34 cellular contexts compared by ENCODE assay signal in the genomic region with DNA sequence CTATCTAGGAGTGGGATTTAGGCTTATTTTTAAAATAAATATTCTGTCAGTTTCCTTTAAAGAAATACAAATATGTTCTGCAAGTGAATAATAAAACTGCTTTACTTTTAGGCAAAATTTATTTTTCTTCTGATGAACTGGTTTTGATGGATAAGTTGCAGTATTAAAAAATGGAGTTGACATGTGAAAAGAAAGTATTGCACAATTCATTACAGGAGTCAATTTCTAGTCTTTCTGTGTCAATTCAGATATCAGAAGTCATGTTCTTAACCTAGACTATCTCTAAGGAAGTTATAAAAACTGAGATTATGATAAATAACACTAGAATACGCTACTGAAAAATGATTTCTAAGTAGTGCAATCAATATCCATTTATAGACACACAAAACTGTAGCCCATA.
DNase-seq lines count a peak whose midpoint lies in the region; ATAC-seq, FAIRE-seq and TF ChIP-seq lines count a peak whose summit lies in the region.
"Had no signal": no experiment of that assay in that cellular context is flagged by ENCODE, and none has a peak within 500 bp of the region (broad histone marks: within the 10 kb centered on the region; RNA-seq: fewer than 3 reads in every experiment).

No MANE protein-coding gene starts in this region.

- BruUV-seq in HepG2 (replicated peaks; lab: Mats Ljungman, UMichigan) (no TSS peak), IMR-90 (replicated peaks; lab: Mats Ljungman, UMichigan) (no TSS peak), K562 (replicated peaks; lab: Mats Ljungman, UMichigan) (no TSS peak)

- POLR2A ChIA-PET in HepG2 (lab: Yijun Ruan, JAX): no interaction called here
- POLR2A ChIA-PET in IMR-90 (lab: Charles Lee; ENCODE audit: unreplicated experiment): no interaction called here
- POLR2A ChIA-PET in K562 (lab: Yijun Ruan, JAX): no interaction called here
- POLR2A ChIA-PET in H1 (lab: Charles Lee; ENCODE audit: partially characterized antibody): no interaction called here

- no peak overlapping the region for H2AK9ac ChIP-seq in IMR-90 (replicated peaks; ENCODE audit: low read depth, low read length, poor library complexity)

- no peaks in the 10 kb centered on the region for H3K23me2 ChIP-seq in H1 (ENCODE audit: low read depth, low read length)

- H3K4ac ChIP-seq in IMR-90 (ENCODE audit: low read depth, low read length) (no peak overlapping the region), H1 (replicated peaks; ENCODE audit: insufficient read length, low read depth, low read length) (no peak overlapping the region)

- H4K91ac ChIP-seq in IMR-90 (ENCODE audit: insufficient read depth, low read depth, low read length) (no peak overlapping the region), H1 (replicated peaks; ENCODE audit: insufficient read length, low read length) (no peak overlapping the region)

- H3K18ac ChIP-seq in IMR-90 (ENCODE audit: low read depth, low read length) (no peak overlapping the region), H1 (ENCODE audit: extremely low read depth, low read length) (no peak overlapping the region)

- intact Hi-C loops in HepG2 (cut with micrococcal nuclease; ENCODE audit: unreplicated experiment): no loop called here
- intact Hi-C loops in right lobe of liver (cut with DNase I): no loop called here
- intact Hi-C loops in IMR-90 (cut with micrococcal nuclease): no loop called here
- intact Hi-C loops in K562 (cut with micrococcal nuclease): no loop called here

- ATAC-seq in HepG2 (no peak), right lobe of liver (no peak), IMR-90 (ENCODE audit: low read depth) (no peak), K562 (no peak), HG03521 (IDR thresholded peaks at IDR 0.05; ENCODE audit: unreplicated experiment) (no peak)
- ATAC-seq: A549; CD8-positive, alpha-beta T cell had no signal

- no peaks in the 10 kb centered on the region for H3K4me1 ChIP-seq in HepG2 (ENCODE audit: insufficient read depth, low read length)
- no peaks in the 10 kb centered on the region for H3K4me1 ChIP-seq in right lobe of liver
- no peaks in the 10 kb centered on the region for H3K4me1 ChIP-seq in IMR-90 (ENCODE audit: control insufficient read depth, insufficient read depth, low read length)
- no peaks in the 10 kb centered on the region for H3K4me1 ChIP-seq in K562 (replicated peaks in 1 of 2; ENCODE audit: control insufficient read depth in 2 of 2, insufficient read depth in 2 of 2, low read length in 2 of 2)
- no peaks in the 10 kb centered on the region for H3K4me1 ChIP-seq in H1 (replicated peaks in 1 of 4; ENCODE audit: control insufficient read depth in 3 of 4, insufficient read depth in 4 of 4, low read length in 3 of 4)
- H3K4me1 ChIP-seq: A549, BE2C, BLaER1, Caco-2 had no signal

- H4K5ac ChIP-seq in IMR-90 (ENCODE audit: low read depth, low read length) (no peak overlapping the region), H1 (ENCODE audit: insufficient read length, low read depth, low read length) (no peak overlapping the region)

- H3K56ac ChIP-seq in IMR-90 (ENCODE audit: extremely low read depth, insufficient read depth, low read length) (no peak overlapping the region), H1 (replicated peaks; ENCODE audit: insufficient read length, low read depth, low read length) (no peak overlapping the region)

- H3K4me3 ChIP-seq in HepG2 (replicated peaks in 1 of 3; ENCODE audit: insufficient read depth in 1 of 3, low read depth in 2 of 3, low read length in 3 of 3) (no peak overlapping the region), right lobe of liver (no peak overlapping the region), IMR-90 (ENCODE audit: insufficient read depth, low read depth, low read length) (no peak overlapping the region), K562 (no peak overlapping the region), H1 (ENCODE audit: extremely low read depth in 1 of 4, insufficient read depth in 2 of 4, low read depth in 3 of 4, low read length in 4 of 4) (no peak overlapping the region)
- H3K4me3 ChIP-seq: A549; BLaER1; BLaER1 treated with 17β-estradiol and CSF1 and Interleukin-3, amounts not matched to agents 10 nM and 100 nM had no signal

- no peak overlapping the region for H3K27ac ChIP-seq in HepG2 (ENCODE audit: extremely low read length, insufficient read depth, low read length)
- H3K27ac ChIP-seq in right lobe of liver: no peak overlapping the region
- no peak overlapping the region for H3K27ac ChIP-seq in IMR-90 (ENCODE audit: insufficient read depth, low read length)
- no peak overlapping the region for H3K27ac ChIP-seq in K562 (ENCODE audit: extremely low read depth, low read depth, low read length)
- no peak overlapping the region for H3K27ac ChIP-seq in H1 (ENCODE audit: low read depth, low read length)
- H3K27ac ChIP-seq: 22Rv1; A549; BLaER1; BLaER1 treated with 17β-estradiol and CSF1 and Interleukin-3, amounts not matched to agents 10 nM and 100 nM; C4-2B had no signal

- H3K79me2 ChIP-seq in HepG2 (ENCODE audit: insufficient read depth, low read length) (no peaks in the 10 kb centered on the region), K562 (ENCODE audit: control insufficient read depth, insufficient read depth, low read length) (no peaks in the 10 kb centered on the region), H1 (ENCODE audit: control insufficient read depth in 1 of 2, insufficient read depth in 2 of 2, low read length in 2 of 2) (no peaks in the 10 kb centered on the region)

- TF ChIP-seq RAD21 in HepG2 (CRISPR knock-in tag; IDR thresholded peaks at IDR 0.05): no peak
- TF ChIP-seq RAD21 in IMR-90 (IDR thresholded peaks at IDR 0.05; ENCODE audit: low read length): no peak
- no peak for TF ChIP-seq RAD21 in K562 (CRISPR knock-in tag; conservative IDR thresholded peaks at IDR 0.05 in 1 of 2, IDR thresholded peaks at IDR 0.05 in 1 of 2)
- TF ChIP-seq RAD21 in H1 (IDR thresholded peaks at IDR 0.05 in 1 of 2, conservative IDR thresholded peaks at IDR 0.05 in 1 of 2; ENCODE audit: low read depth in 2 of 2, low read length in 2 of 2): no peak

- H4K20me1 ChIP-seq in HepG2 (ENCODE audit: insufficient read depth, low read length) (no peaks in the 10 kb centered on the region), IMR-90 (ENCODE audit: insufficient read depth, low read length) (no peaks in the 10 kb centered on the region), K562 (replicated peaks; ENCODE audit: control insufficient read depth, insufficient read depth, low read length) (no peaks in the 10 kb centered on the region), H1 (replicated peaks in 1 of 2; ENCODE audit: control insufficient read depth in 1 of 2, insufficient read depth in 2 of 2, low read length in 2 of 2) (no peaks in the 10 kb centered on the region)
- H4K20me1 ChIP-seq: BLaER1; BLaER1 treated with 17β-estradiol and CSF1 and Interleukin-3, amounts not matched to agents 10 nM and 100 nM had no signal

- H3K36me3 ChIP-seq in HepG2 (replicated peaks in 1 of 2; ENCODE audit: control insufficient read depth in 1 of 2, insufficient read depth in 2 of 2, low read length in 2 of 2) (no peaks in the 10 kb centered on the region), right lobe of liver (no peaks in the 10 kb centered on the region), IMR-90 (ENCODE audit: control insufficient read depth, insufficient read depth, low read length) (no peaks in the 10 kb centered on the region), K562 (ENCODE audit: control insufficient read depth, insufficient read depth, low read length) (no peaks in the 10 kb centered on the region), H1 (ENCODE audit: control insufficient read depth in 2 of 4, insufficient read depth in 4 of 4, low read length in 3 of 4) (no peaks in the 10 kb centered on the region)
- H3K36me3 ChIP-seq: BE2C; BLaER1; BLaER1 treated with 17β-estradiol and CSF1 and Interleukin-3, amounts not matched to agents 10 nM and 100 nM had no signal

- H3K79me1 ChIP-seq in IMR-90 (ENCODE audit: low read depth in 1 of 2, low read length in 2 of 2) (no peaks in the 10 kb centered on the region), H1 (ENCODE audit: low read depth, low read length) (no peaks in the 10 kb centered on the region)

- dilution Hi-C loops in IMR-90 (cut with HindIII; ENCODE audit: low sequenced_read_pairs, unreplicated experiment): no loop called here

- no peak overlapping the region for H3K14ac ChIP-seq in IMR-90 (replicated peaks; ENCODE audit: low read depth, low read length)
- no peak overlapping the region for H3K14ac ChIP-seq in H1 (ENCODE audit: insufficient read length)

- H2BK20ac ChIP-seq in IMR-90 (ENCODE audit: low read depth, low read length) (no peak overlapping the region), H1 (ENCODE audit: low read length) (no peak overlapping the region)

- DNase-seq in HepG2 (ENCODE audit: low spot score): no peak
- no peak for DNase-seq in right lobe of liver
- no peak for DNase-seq in IMR-90
- DNase-seq in K562 (ENCODE audit: extremely low read depth in 1 of 4, low spot score in 3 of 4): no peak
- DNase-seq in H1 (ENCODE audit: low read depth in 1 of 2, low spot score in 2 of 2): no peak
- DNase-seq in NCI-H1092 treated with DMSO at 0.1 percent for 48 hours (lab: John Stamatoyannopoulos, UW): no peak
- DNase-seq in NK-92 treated with Interleukin-12 subunit alpha and Interleukin-12 subunit beta, amount 100 ng/mL, for 24 hours (lab: John Stamatoyannopoulos, UW): no peak
- DNase-seq: 8988T; ACHN; AML-193; BE2C; C1 segment of cervical spinal cord; Caco-2; Calu3; CD4-positive, alpha-beta memory T cell; CD4-positive, alpha-beta T cell; CD4-positive, CD25-positive, alpha-beta regulatory T cell; CD8-positive, alpha-beta memory T cell; CD8-positive, alpha-beta T cell; COR-L47; DMS 273 treated with DMSO at 0.1 percent for 48 hours; DMS153; DMS53; DMS79; DMS79 treated with DMSO at 0.1 percent for 48 hours; DND-41; EL had no signal

- no peak for TF ChIP-seq CTCF in HepG2 (CRISPR knock-in tag; IDR thresholded peaks at IDR 0.05)
- no peak for TF ChIP-seq CTCF in right lobe of liver (IDR thresholded peaks at IDR 0.05)
- no peak for TF ChIP-seq CTCF in IMR-90 (conservative IDR thresholded peaks at IDR 0.05; ENCODE audit: low read depth, low read length)
- TF ChIP-seq CTCF in K562 (IDR thresholded peaks at IDR 0.05 in 2 of 3, conservative IDR thresholded peaks at IDR 0.05 in 1 of 3; ENCODE audit: insufficient read depth in 2 of 3, low read depth in 1 of 3, low read length in 3 of 3): no peak
- no peak for TF ChIP-seq CTCF in H1 (IDR thresholded peaks at IDR 0.05; ENCODE audit: control extremely low read depth in 1 of 3, insufficient read depth in 1 of 3, low read depth in 1 of 3, low read length in 3 of 3)

- H2AFZ ChIP-seq in HepG2 (ENCODE audit: low read length) (no peak overlapping the region), IMR-90 (replicated peaks; ENCODE audit: low read length, poor library complexity) (no peak overlapping the region), K562 (ENCODE audit: low read depth, low read length) (no peak overlapping the region), H1 (ENCODE audit: low read length) (no peak overlapping the region)

- H2AK5ac ChIP-seq in IMR-90 (ENCODE audit: low read depth, low read length) (no peak overlapping the region), H1 (ENCODE audit: low read depth, low read length) (no peak overlapping the region)

- no peak overlapping the region for H3K4me2 ChIP-seq in HepG2 (ENCODE audit: low read depth, low read length)
- H3K4me2 ChIP-seq in IMR-90 (ENCODE audit: low read depth, low read length): no peak overlapping the region
- no peak overlapping the region for H3K4me2 ChIP-seq in K562 (ENCODE audit: insufficient read depth, low read length)
- no peak overlapping the region for H3K4me2 ChIP-seq in H1 (ENCODE audit: insufficient read depth in 1 of 2, low read depth in 2 of 2, low read length in 2 of 2)
- H3K4me2 ChIP-seq: A549; BLaER1; BLaER1 treated with 17β-estradiol and CSF1 and Interleukin-3, amounts not matched to agents 10 nM and 100 nM had no signal

- H3K9me1 ChIP-seq in IMR-90 (ENCODE audit: insufficient read depth, low read length): no peaks in the 10 kb centered on the region
- H3K9me1 ChIP-seq in K562 (ENCODE audit: control insufficient read depth, insufficient read depth, low read length): no peaks in the 10 kb centered on the region

- no peak overlapping the region for H3K23ac ChIP-seq in IMR-90 (ENCODE audit: low read depth, low read length)
- H3K23ac ChIP-seq in H1 (ENCODE audit: insufficient read length): no peak overlapping the region

- H3K9ac ChIP-seq in HepG2 (ENCODE audit: insufficient read depth, low read depth, low read length): no peak overlapping the region
- no peak overlapping the region for H3K9ac ChIP-seq in IMR-90 (ENCODE audit: low read depth, low read length)
- H3K9ac ChIP-seq in K562 (ENCODE audit: insufficient read depth in 1 of 2, low read depth in 2 of 2, low read length in 2 of 2): no peak overlapping the region
- no peak overlapping the region for H3K9ac ChIP-seq in H1 (replicated peaks in 1 of 4; ENCODE audit: extremely low read depth in 1 of 4, low read depth in 3 of 4, low read length in 3 of 4)
- H3K9ac ChIP-seq: BLaER1; BLaER1 treated with 17β-estradiol and CSF1 and Interleukin-3, amounts not matched to agents 10 nM and 100 nM had no signal

- H3K9me3 ChIP-seq in HepG2 (ENCODE audit: low read length) (peaks cover 87% of the 10 kb centered on the region), right lobe of liver (no peaks in the 10 kb centered on the region), IMR-90 (ENCODE audit: control insufficient read depth, insufficient read depth, low read length) (no peaks in the 10 kb centered on the region), K562 (replicated peaks; ENCODE audit: control insufficient read depth, insufficient read depth, low read depth, low read length) (no peaks in the 10 kb centered on the region), H1 (ENCODE audit: insufficient read depth in 2 of 2, low read depth in 1 of 2, low read length in 1 of 2) (no peaks in the 10 kb centered on the region)
- H3K9me3 ChIP-seq: A549, BE2C, BLaER1, Caco-2 had no signal

- no peak overlapping the region for H2BK12ac ChIP-seq in H1 (ENCODE audit: low read depth, low read length)

- 5% methylated on average over 1 of the region's 1 CpG for WGBS in HepG2 (ENCODE audit: low lambda C conversion rate)
- 71% methylated on average over 1 of the region's 1 CpG for WGBS in right lobe of liver (ENCODE audit: insufficient coverage, low coverage, low lambda C conversion rate, missing lambda C conversion rate)
- no CpG with 5 or more reads among the region's 1 CpG for WGBS in IMR-90 (ENCODE audit: extremely low coverage in 2 of 2, insufficient read length in 1 of 2), 2 experiments
- 8% methylated on average over 1 of the region's 1 CpG for WGBS in K562 (ENCODE audit: insufficient coverage, low coverage, missing lambda C conversion rate)
- 88% methylated on average over 1 of the region's 1 CpG; no CpG with 5 or more reads in 1 of the 2 experiments for WGBS in H1 (ENCODE audit: extremely low coverage in 1 of 2, insufficient coverage in 1 of 2, insufficient read length in 1 of 2, insufficient replicate concordance in 2 of 2, low coverage in 1 of 2, low lambda C conversion rate in 2 of 2, missing lambda C conversion rate in 1 of 2), 2 experiments

- FAIRE-seq in HepG2 (lab: Jason Lieb, UNC) (no peak), K562 (lab: Jason Lieb, UNC) (no peak), H1 (lab: Jason Lieb, UNC) (no peak)
- FAIRE-seq: A549, D721Med had no signal

- TF ChIP-seq EP300 in HepG2 (IDR thresholded peaks at IDR 0.05; ENCODE audit: low read depth in 2 of 2, low read length in 2 of 2) (no peak), HepG2 (CRISPR knock-in tag; IDR thresholded peaks at IDR 0.05; ENCODE audit: borderline replicate concordance) (no peak), K562 (IDR thresholded peaks at IDR 0.05; ENCODE audit: low read length) (no peak), H1 (IDR thresholded peaks at IDR 0.05; ENCODE audit: borderline replicate concordance in 1 of 2, low read depth in 2 of 2, low read length in 2 of 2) (no peak)

- H2BK120ac ChIP-seq in IMR-90 (ENCODE audit: low read depth, low read length) (no peak overlapping the region), H1 (replicated peaks; ENCODE audit: low read depth, low read length) (no peak overlapping the region)

- H4K8ac ChIP-seq in IMR-90 (ENCODE audit: low read depth in 2 of 2, low read length in 2 of 2) (no peak overlapping the region), H1 (ENCODE audit: extremely low read depth, insufficient read depth, low read length) (no peak overlapping the region)

- H2BK15ac ChIP-seq in IMR-90 (ENCODE audit: low read depth, low read length) (no peak overlapping the region), H1 (ENCODE audit: low read length) (no peak overlapping the region)

- in situ Hi-C loops in HepG2 (cut with HindIII; ENCODE audit: extremely low pct_ligation_motif_present, low pct_unique_long_range_greater_than_20kb): no loop called here
- in situ Hi-C loops in IMR-90 (cut with MboI; ENCODE audit: low sequenced_read_pairs): no loop called here
- in situ Hi-C loops in K562 (cut with MboI): no loop called here

- H2BK5ac ChIP-seq in IMR-90 (ENCODE audit: low read depth, low read length, poor library complexity, severe bottlenecking) (no peak overlapping the region), H1 (ENCODE audit: low read depth, low read length) (no peak overlapping the region)

- H3K27me3 ChIP-seq in HepG2 (ENCODE audit: control insufficient read depth in 1 of 2, insufficient read depth in 2 of 2, low read length in 2 of 2) (no peaks in the 10 kb centered on the region), right lobe of liver (no peaks in the 10 kb centered on the region), IMR-90 (ENCODE audit: control insufficient read depth, insufficient read depth, low read length) (no peaks in the 10 kb centered on the region), K562 (ENCODE audit: control insufficient read depth in 2 of 2, insufficient read depth in 2 of 2, low read length in 2 of 2) (no peaks in the 10 kb centered on the region), H1 (replicated peaks in 1 of 4; ENCODE audit: control insufficient read depth in 3 of 4, extremely low read depth in 1 of 4, insufficient read depth in 3 of 4, low read length in 3 of 4) (no peaks in the 10 kb centered on the region)
- H3K27me3 ChIP-seq: BE2C; BLaER1; BLaER1 treated with 17β-estradiol and CSF1 and Interleukin-3, amounts not matched to agents 10 nM and 100 nM had no signal

- CTCF ChIA-PET in HepG2 (lab: Yijun Ruan, JAX; ENCODE audit: low intra/inter-chr PET ratio, low total read pairs) (no interaction called here), IMR-90 (lab: Yijun Ruan, JAX) (no interaction called here), K562 (lab: Yijun Ruan, JAX; ENCODE audit: low intra/inter-chr PET ratio) (no interaction called here), H1 (lab: Charles Lee; ENCODE audit: partially characterized antibody) (no interaction called here)

- TF ChIP-seq POLR2A in HepG2 (IDR thresholded peaks at IDR 0.05; ENCODE audit: insufficient read depth in 1 of 2, low read depth in 2 of 2, low read length in 2 of 2): no peak
- no peak for TF ChIP-seq POLR2A in right lobe of liver (IDR thresholded peaks at IDR 0.05)
- no peak for TF ChIP-seq POLR2A in IMR-90 (IDR thresholded peaks at IDR 0.05; ENCODE audit: low read depth, low read length)
- TF ChIP-seq POLR2A in K562 (conservative IDR thresholded peaks at IDR 0.05): no peak
- no peak for TF ChIP-seq POLR2A in H1 (IDR thresholded peaks at IDR 0.05; ENCODE audit: control extremely low read depth in 1 of 2, low read depth in 2 of 2, low read length in 2 of 2)

Comparison
In these comparisons a context has a peak if more than half of its experiments do, and no peak if none do; other contexts are left out.
1. Of the 241 proteins assayed by ChIP-seq in both HepG2 and K562: peak only in HepG2: none; only in K562: none; in both: CEBPB; in neither: 239; mixed calls (peak in some experiments, not most) for 1.